ENCODE assay signal across 30 cellular contexts in the genomic region with DNA sequence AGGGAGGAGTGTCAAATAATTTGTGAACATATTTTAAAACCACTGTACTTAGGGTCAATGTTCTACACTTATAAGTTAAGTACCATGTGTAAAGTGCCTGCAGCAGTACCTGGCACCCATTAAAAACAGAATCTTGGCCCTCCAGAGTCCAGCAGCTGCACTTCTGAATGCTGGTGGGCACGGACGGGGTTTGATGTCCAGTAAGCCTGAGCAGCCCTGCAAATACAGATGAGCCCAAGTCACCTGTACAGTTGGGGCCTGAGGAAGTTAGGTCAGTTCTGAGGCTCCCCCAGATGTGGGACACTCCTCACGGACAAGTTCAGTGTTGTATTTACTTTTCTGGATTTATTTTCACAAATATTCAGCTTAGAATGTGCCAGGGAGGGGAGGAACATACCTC.
"Had no signal": no experiment of that assay in that cellular context is flagged by ENCODE, and none has a peak within 500 bp of the region (broad histone marks: within the 10 kb centered on the region; RNA-seq: fewer than 3 reads in every experiment).

No MANE protein-coding gene starts in this region.

- DNase-seq: hypothalamus; immature natural killer cell; kidney; left colon; left lung; midbrain; mucosa of descending colon; naive thymus-derived CD4-positive, alpha-beta T cell; nucleus accumbens; pancreas; posterior cingulate gyrus; retina; right cardiac atrium; stimulated activated CD4-positive, alpha-beta T cell treated with anti-CD3 and anti-CD28 coated beads, Interleukin-12 subunit alpha, Interleukin-12 subunit beta, amount 100 ng/mL, for 4 hours; stimulated activated CD4-positive, alpha-beta T cell treated with anti-CD3 and anti-CD28 coated beads, Interleukin-15, amount 100 ng/mL, for 24 hours; stimulated activated CD4-positive, alpha-beta T cell treated with anti-CD3 and anti-CD28 coated beads, Interleukin-2, amount 100 ng/mL, for 24 hours; stimulated activated CD4-positive, alpha-beta T cell treated with anti-CD3 and anti-CD28 coated beads, Interleukin-4, amount 100 ng/mL, for 1 hour; stimulated activated naive B cell treated with anti-CD40 and anti-IgM and Interleukin-4, amounts not matched to agents 10 μg/mL and 1 μg/mL and 100 μg/mL, for 72 hours; stimulated activated naive CD8-positive, alpha-beta T cell treated with anti-CD3 and anti-CD28 coated beads, Interleukin-15, Interleukin-2, amounts not matched to agents 100 U/mL and 50 U/mL, for 24 hours; stomach; transverse colon; upper lobe of right lung had no signal

- H3K4me1 ChIP-seq: pancreas, prostate gland had no signal

- H3K4me1 Mint-ChIP-seq: immature natural killer cell; memory B cell; stimulated activated naive B cell treated with anti-CD40 and anti-IgM and Interleukin-4, amounts not matched to agents 10 μg/mL and 1 μg/mL and 100 μg/mL, for 72 hours had no signal

- H3K27ac Mint-ChIP-seq: immature natural killer cell; memory B cell; naive thymus-derived CD4-positive, alpha-beta T cell; natural killer cell treated with Interleukin-12 subunit alpha and Interleukin-12 subunit beta and Interleukin-15 and Interleukin-18, amount 100 ng/mL, for 72 hours; stimulated activated naive B cell treated with anti-CD40 and anti-IgM and Interleukin-4, amounts not matched to agents 10 μg/mL and 1 μg/mL and 100 μg/mL, for 72 hours had no signal

- H3K4me3 Mint-ChIP-seq: immature natural killer cell; memory B cell; naive thymus-derived CD4-positive, alpha-beta T cell; natural killer cell treated with Interleukin-12 subunit alpha and Interleukin-12 subunit beta and Interleukin-15 and Interleukin-18, amount 100 ng/mL, for 72 hours; neural crest cell; stimulated activated naive B cell treated with anti-CD40 and anti-IgM and Interleukin-4, amounts not matched to agents 10 μg/mL and 1 μg/mL and 100 μg/mL, for 72 hours had no signal

- H3K27me3 ChIP-seq: left lung, stomach, suprapubic skin, transverse colon, upper lobe of right lung had no signal

- H3K36me3 Mint-ChIP-seq: immature natural killer cell; memory B cell; naive thymus-derived CD4-positive, alpha-beta T cell; natural killer cell treated with Interleukin-12 subunit alpha and Interleukin-12 subunit beta and Interleukin-15 and Interleukin-18, amount 100 ng/mL, for 72 hours; stimulated activated naive B cell treated with anti-CD40 and anti-IgM and Interleukin-4, amounts not matched to agents 10 μg/mL and 1 μg/mL and 100 μg/mL, for 72 hours had no signal

- H3K27ac ChIP-seq: left lung, pancreas, prostate gland, skin epidermis, suprapubic skin, transverse colon had no signal

- H3K9me3 ChIP-seq: left lung, mucosa of descending colon, pancreas, prostate gland, stomach, suprapubic skin, thoracic aorta, transverse colon, upper lobe of right lung had no signal

- H3K36me3 ChIP-seq: left lung, pancreas, prostate gland, stomach, suprapubic skin, thoracic aorta, transverse colon, upper lobe of right lung had no signal

- H3K4me3 ChIP-seq: left lung, mucosa of descending colon, pancreas, prostate gland, skin epidermis, stomach, suprapubic skin, thoracic aorta, transverse colon, upper lobe of right lung had no signal

- H3K9me3 Mint-ChIP-seq: immature natural killer cell; memory B cell; natural killer cell treated with Interleukin-12 subunit alpha and Interleukin-12 subunit beta and Interleukin-15 and Interleukin-18, amount 100 ng/mL, for 72 hours; stimulated activated naive B cell treated with anti-CD40 and anti-IgM and Interleukin-4, amounts not matched to agents 10 μg/mL and 1 μg/mL and 100 μg/mL, for 72 hours had no signal

- ATAC-seq: left colon; left lung; mucosa of descending colon; naive thymus-derived CD4-positive, alpha-beta T cell; natural killer cell treated with Interleukin-12 subunit alpha and Interleukin-12 subunit beta and Interleukin-15 and Interleukin-18, amount 100 ng/mL, for 72 hours; pancreas; right cardiac atrium; sciatic nerve; upper lobe of right lung had no signal
